Comparison of ENCODE assay signal across 24 cellular contexts in the genomic region with DNA sequence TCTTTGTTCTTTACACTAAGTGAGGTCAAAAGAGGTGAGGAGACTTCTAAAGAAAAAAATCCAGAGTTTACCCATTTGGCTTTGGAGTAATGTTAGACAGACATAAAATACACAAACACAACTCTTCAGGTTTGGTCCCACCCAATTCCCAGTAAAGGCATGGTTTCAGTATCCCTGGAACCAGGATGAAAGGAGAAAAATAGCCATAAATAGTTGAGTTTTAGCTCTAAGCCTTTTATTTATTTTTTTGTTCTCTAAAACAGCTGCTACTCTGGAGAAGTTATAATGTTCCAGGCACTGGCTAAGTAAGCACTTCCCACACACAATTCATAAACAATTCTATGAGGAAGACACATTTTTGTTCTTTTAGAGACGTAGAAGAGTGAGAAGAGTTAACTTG. TPM values are rescaled to one million over a fixed set of nuclear protein-coding genes. Genes with fewer than 3 reads are reported as not detected.
"Had no signal": no experiment of that assay in that cellular context is flagged by ENCODE, and none has a peak within 500 bp of the region (broad histone marks: within the 10 kb centered on the region; RNA-seq: fewer than 3 reads in every experiment).

No MANE protein-coding gene starts in this region.

- H3K4me3 Mint-ChIP-seq: activated B cell treated with CpG ODN at 0.5 μM for 24 hours; activated CD4-positive, alpha-beta T cell treated with anti-CD3 and anti-CD28 coated beads, Interleukin-2, amount 10 ng/mL, durations not matched to agents 24 days and 14 days; activated CD8-positive, alpha-beta memory T cell treated with anti-CD3 and anti-CD28 coated beads, Interleukin-2, amount 10 ng/mL, durations not matched to agents 7 days and 5 days; activated naive CD8-positive, alpha-beta T cell treated with anti-CD3 and anti-CD28 coated beads, Interleukin-2, amount 50 U/mL, for 24 hours; activated T-cell treated with anti-CD3 and anti-CD28 coated beads, Interleukin-2, amount 50 U/mL, for 24 hours; activated T-helper 1 cell treated with anti-CD3 and anti-CD28 coated beads, Interleukin-12 subunit alpha, Interleukin-12 subunit beta, Interleukin-2, Interleukin-4 antibody, amounts not matched to agents 30 ng/mL and 10 ng/mL and 1 ng/mL, durations not matched to agents 14 hours and 24 hours and 36 hours; T-helper 1 cell treated with Interleukin-12 subunit alpha and Interleukin-12 subunit beta and Interleukin-4 antibody, amounts not matched to agents 30 μg/mL and 1 μg/mL, for 36 hours had no signal

- DNase-seq: activated B cell treated with CpG ODN at 0.5 μM for 24 hours; activated CD4-positive, alpha-beta T cell treated with anti-CD3 and anti-CD28 coated beads for 1 hour; activated CD4-positive, alpha-beta T cell treated with anti-CD3 and anti-CD28 coated beads, Interleukin-2, amount 10 ng/mL, durations not matched to agents 24 days and 14 days; activated CD4-positive, alpha-beta T cell treated with anti-CD3 and anti-CD28 coated beads, Interleukin-2, amount 50 U/mL, for 48 hours; activated CD8-positive, alpha-beta memory T cell treated with anti-CD3 and anti-CD28 coated beads, Interleukin-2, amount 10 ng/mL, durations not matched to agents 7 days and 5 days; activated effector memory CD4-positive, alpha-beta T cell treated with anti-CD3 and anti-CD28 coated beads, Interleukin-2, amount 50 U/mL, for 16 hours; activated naive CD4-positive, alpha-beta T cell treated with Interleukin-2 at 50 U/mL for 16 hours; activated naive CD8-positive, alpha-beta T cell treated with anti-CD3 and anti-CD28 coated beads, Interleukin-2, amount 50 U/mL, for 24 hours; activated T-cell treated with anti-CD3 and anti-CD28 coated beads, Interleukin-2, amount 50 U/mL, for 24 hours; amygdala; brain microvascular endothelial cell; NCI-H1048; NCI-H1930; NCI-H2171; NCI-H2227 treated with DMSO at 0.1 percent for 48 hours; NCI-H446 treated with DMSO at 0.1 percent for 48 hours; NCI-H524 treated with DMSO at 0.1 percent for 48 hours; NCI-H748 treated with DMSO at 0.1 percent for 48 hours; SHP77; T-helper 9 cell had no signal

- H3K4me3 ChIP-seq: cardiac muscle cell had no signal

- H3K27ac ChIP-seq: brain microvascular endothelial cell, cardiac muscle cell had no signal

- H3K36me3 ChIP-seq: brain microvascular endothelial cell, cardiac muscle cell had no signal

- H3K27ac Mint-ChIP-seq: activated B cell treated with CpG ODN at 0.5 μM for 24 hours; activated CD4-positive, alpha-beta T cell treated with anti-CD3 and anti-CD28 coated beads, Interleukin-2, amount 10 ng/mL, durations not matched to agents 24 days and 14 days; activated CD8-positive, alpha-beta memory T cell treated with anti-CD3 and anti-CD28 coated beads, Interleukin-2, amount 10 ng/mL, durations not matched to agents 7 days and 5 days; activated naive CD4-positive, alpha-beta T cell treated with anti-CD3 and anti-CD28 coated beads, Interleukin-2, amount 50 U/mL, for 72 hours; activated naive CD8-positive, alpha-beta T cell treated with anti-CD3 and anti-CD28 coated beads, Interleukin-2, amount 50 U/mL, for 24 hours; activated T-cell treated with anti-CD3 and anti-CD28 coated beads, Interleukin-2, amount 50 U/mL, for 24 hours; activated T-helper 1 cell treated with anti-CD3 and anti-CD28 coated beads, Interleukin-12 subunit alpha, Interleukin-12 subunit beta, Interleukin-2, Interleukin-4 antibody, amounts not matched to agents 30 ng/mL and 10 ng/mL and 1 ng/mL, durations not matched to agents 14 hours and 24 hours and 36 hours; T-helper 1 cell treated with Interleukin-12 subunit alpha and Interleukin-12 subunit beta and Interleukin-4 antibody, amounts not matched to agents 30 μg/mL and 1 μg/mL, for 36 hours had no signal

- H3K9me3 Mint-ChIP-seq: activated B cell treated with CpG ODN at 0.5 μM for 24 hours; activated CD4-positive, alpha-beta T cell treated with anti-CD3 and anti-CD28 coated beads, Interleukin-2, amount 10 ng/mL, durations not matched to agents 24 days and 14 days; activated naive CD4-positive, alpha-beta T cell treated with anti-CD3 and anti-CD28 coated beads, Interleukin-2, amount 50 U/mL, for 72 hours; activated naive CD8-positive, alpha-beta T cell treated with anti-CD3 and anti-CD28 coated beads, Interleukin-2, amount 50 U/mL, for 24 hours; activated T-cell treated with anti-CD3 and anti-CD28 coated beads, Interleukin-2, amount 50 U/mL, for 24 hours; activated T-helper 1 cell treated with anti-CD3 and anti-CD28 coated beads, Interleukin-12 subunit alpha, Interleukin-12 subunit beta, Interleukin-2, Interleukin-4 antibody, amounts not matched to agents 30 ng/mL and 10 ng/mL and 1 ng/mL, durations not matched to agents 14 hours and 24 hours and 36 hours; T-helper 1 cell treated with Interleukin-12 subunit alpha and Interleukin-12 subunit beta and Interleukin-4 antibody, amounts not matched to agents 30 μg/mL and 1 μg/mL, for 36 hours had no signal

- ATAC-seq: activated CD8-positive, alpha-beta memory T cell treated with anti-CD3 and anti-CD28 coated beads, Interleukin-2, amount 10 ng/mL, durations not matched to agents 7 days and 5 days; activated naive CD4-positive, alpha-beta T cell treated with anti-CD3 and anti-CD28 coated beads, Interleukin-2, amount 50 U/mL, for 72 hours; activated naive CD8-positive, alpha-beta T cell treated with anti-CD3 and anti-CD28 coated beads, Interleukin-2, amount 50 U/mL, for 24 hours had no signal

RNA-seq across cellular contexts. Expression of gene ABCB1, which starts 4.0 kb away (rescaled TPM):
- total RNA-seq: cardiac muscle cell had no signal
- polyA plus RNA-seq: cardiac muscle cell had no signal
